Comparison of ENCODE assay signal across 8 cellular contexts in the genomic region with DNA sequence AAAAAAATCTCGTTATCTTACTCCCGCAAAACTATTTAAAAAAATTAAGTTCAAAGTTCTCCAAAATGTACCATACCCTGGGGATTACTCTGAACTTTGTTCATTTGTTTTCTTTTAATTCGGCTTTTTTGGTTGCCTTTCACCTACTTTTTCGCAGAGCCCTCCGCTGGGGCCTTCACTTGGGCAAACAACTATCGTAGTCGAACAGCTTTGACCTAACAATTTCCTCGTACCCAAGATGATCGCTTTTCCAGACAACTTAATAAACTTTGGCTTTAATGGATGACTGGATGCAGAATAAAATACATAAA. TPM values are rescaled to one million over a fixed set of nuclear protein-coding genes. Genes with fewer than 3 reads are reported as not detected.
DNase-seq lines count a peak whose midpoint lies in the region; ATAC-seq and TF ChIP-seq lines count a peak whose summit lies in the region.

No MANE protein-coding gene starts in this region.

- no peak for TF ChIP-seq CTCF in suprapubic skin (IDR thresholded peaks at IDR 0.05)

- intact Hi-C loops in activated CD4-positive, alpha-beta T cell treated with anti-CD3 and anti-CD28 coated beads for 36 hours (cut with DNase I, micrococcal nuclease), result loop anchor here (1.0 to 10.0 kb wide), 14 partner anchors 26 to 1973 kb away; partner anchors contain the start of genes NGRN (in 2 of the 2), AP3S2 (in 1 of the 2), BLM (in 1 of the 2) and CHD2 (in 1 of the 2)

- peak overlapping the region; percentile 82 for H3K27ac ChIP-seq in suprapubic skin

- H3K27ac Mint-ChIP-seq in activated CD4-positive, alpha-beta T cell treated with anti-CD3 and anti-CD28 coated beads for 36 hours, result peak overlapping the region; percentile 99
- H3K27ac Mint-ChIP-seq in activated CD8-positive, alpha-beta T cell treated with anti-CD3 and anti-CD28 coated beads, Interleukin-2, amount 10 ng/mL, durations not matched to agents 7 days and 5 days, result peak overlapping the region; percentile 99

- peak overlapping the region; percentile 64 for H3K4me3 ChIP-seq in suprapubic skin

- H3K9me3 ChIP-seq in suprapubic skin, result no peaks in the 10 kb centered on the region

- H3K4me1 Mint-ChIP-seq in activated CD4-positive, alpha-beta T cell treated with anti-CD3 and anti-CD28 coated beads for 36 hours, result peaks cover 38% of the 10 kb centered on the region
- H3K4me1 Mint-ChIP-seq in activated CD8-positive, alpha-beta T cell treated with anti-CD3 and anti-CD28 coated beads, Interleukin-2, amount 10 ng/mL, durations not matched to agents 7 days and 5 days (ENCODE audit: low read depth), result peaks cover 50% of the 10 kb centered on the region

- 11% methylated on average over 9 of the region's 9 CpGs for WGBS in suprapubic skin

- POLR2A ChIA-PET in activated CD4-positive, alpha-beta T cell treated with anti-CD3 and anti-CD28 coated beads for 36 hours (lab: Charles Lee), result interaction anchor here (1.4 to 1.8 kb wide), 3 partner anchors 27 to 100 kb away, joined by 3 to 11 read pairs (median 4); partner anchors contain the start of gene MAN2A2
- POLR2A ChIA-PET in activated CD8-positive, alpha-beta T cell treated with anti-CD3 and anti-CD28 coated beads, Interleukin-2, amount 10 ng/mL, durations not matched to agents 7 days and 5 days (lab: Charles Lee), result interaction anchor here (0.6 to 9.9 kb wide), 8 partner anchors 25 to 929 kb away, joined by 3 to 110 read pairs (median 4); partner anchors contain the start of genes MAN2A2, RCCD1 and ZNF710

- H3K27me3 Mint-ChIP-seq in activated CD4-positive, alpha-beta T cell treated with anti-CD3 and anti-CD28 coated beads for 36 hours, result no peaks in the 10 kb centered on the region
- no peaks in the 10 kb centered on the region for H3K27me3 Mint-ChIP-seq in activated CD8-positive, alpha-beta T cell treated with anti-CD3 and anti-CD28 coated beads, Interleukin-2, amount 10 ng/mL, durations not matched to agents 7 days and 5 days (ENCODE audit: low read depth)

- CTCF ChIA-PET in activated CD4-positive, alpha-beta T cell treated with anti-CD3 and anti-CD28 coated beads for 36 hours (lab: Charles Lee), result interaction anchor here (0.7 to 11.3 kb wide), 7 partner anchors 9 to 282 kb away, joined by 3 to 164 read pairs (median 6); partner anchors contain the start of genes BLM, MAN2A2 and RCCD1
- CTCF ChIA-PET in activated CD8-positive, alpha-beta T cell treated with anti-CD3 and anti-CD28 coated beads, Interleukin-2, amount 10 ng/mL, durations not matched to agents 7 days and 5 days (lab: Charles Lee), result interaction anchor here (0.7 to 11.4 kb wide), 10 partner anchors 29 to 637 kb away, joined by 3 to 328 read pairs (median 4); partner anchors contain the start of genes FES and MAN2A2

- no peaks in the 10 kb centered on the region for H3K27me3 ChIP-seq in suprapubic skin

- no peak for TF ChIP-seq POLR2A in suprapubic skin (IDR thresholded peaks at IDR 0.05)

- peaks cover 20% of the 10 kb centered on the region for H3K36me3 Mint-ChIP-seq in activated CD4-positive, alpha-beta T cell treated with anti-CD3 and anti-CD28 coated beads for 36 hours (ENCODE audit: low read depth)
- peaks cover 21% of the 10 kb centered on the region for H3K36me3 Mint-ChIP-seq in activated CD8-positive, alpha-beta T cell treated with anti-CD3 and anti-CD28 coated beads, Interleukin-2, amount 10 ng/mL, durations not matched to agents 7 days and 5 days (ENCODE audit: low read depth)

- H3K4me1 ChIP-seq in suprapubic skin, result peaks cover 48% of the 10 kb centered on the region

- no peak for TF ChIP-seq EP300 in suprapubic skin (IDR thresholded peaks at IDR 0.05)

- H3K4me3 Mint-ChIP-seq in activated CD4-positive, alpha-beta T cell treated with anti-CD3 and anti-CD28 coated beads for 36 hours, result peak overlapping the region; percentile 99
- H3K4me3 Mint-ChIP-seq in activated CD8-positive, alpha-beta T cell treated with anti-CD3 and anti-CD28 coated beads, Interleukin-2, amount 10 ng/mL, durations not matched to agents 7 days and 5 days, result peak overlapping the region; percentile 97

- no peaks in the 10 kb centered on the region for H3K9me3 Mint-ChIP-seq in activated CD4-positive, alpha-beta T cell treated with anti-CD3 and anti-CD28 coated beads for 36 hours (ENCODE audit: low read depth)
- no peaks in the 10 kb centered on the region for H3K9me3 Mint-ChIP-seq in activated CD8-positive, alpha-beta T cell treated with anti-CD3 and anti-CD28 coated beads, Interleukin-2, amount 10 ng/mL, durations not matched to agents 7 days and 5 days (ENCODE audit: insufficient read depth)

- no peak for ATAC-seq in activated CD4-positive, alpha-beta T cell treated with anti-CD3 and anti-CD28 coated beads for 36 hours
- ATAC-seq in activated CD8-positive, alpha-beta T cell treated with anti-CD3 and anti-CD28 coated beads, Interleukin-2, amount 10 ng/mL, durations not matched to agents 7 days and 5 days, result no peak
- ATAC-seq in HG03378 (IDR thresholded peaks at IDR 0.05; ENCODE audit: unreplicated experiment), result no peak

- DNase-seq in activated CD4-positive, alpha-beta T cell treated with anti-CD3 and anti-CD28 coated beads for 36 hours, result no peak
- DNase-seq in activated CD4-positive, alpha-beta T cell treated with anti-CD3 and anti-CD28 coated beads for 1 hour, result no peak
- DNase-seq in activated CD8-positive, alpha-beta T cell treated with anti-CD3 and anti-CD28 coated beads, Interleukin-2, amount 10 ng/mL, durations not matched to agents 7 days and 5 days, result no peak
- DNase-seq in inferior parietal cortex (ENCODE audit: extremely low spot score) (peak; percentile 45), suprapubic skin (ENCODE audit: low spot score in 2 of 2) (no peak), nucleus accumbens (lab: John Stamatoyannopoulos, UW) (no peak), 8988T (no peak)

- no peaks in the 10 kb centered on the region for H3K36me3 ChIP-seq in suprapubic skin

RNA-seq across cellular contexts. Expression of gene HDDC3, which starts 2.7 kb away (rescaled TPM):
- total RNA-seq in activated CD4-positive, alpha-beta T cell treated with anti-CD3 and anti-CD28 coated beads for 36 hours, result 10 to 100 TPM; 34.2 to 41.2 TPM
- total RNA-seq in activated CD8-positive, alpha-beta T cell treated with anti-CD3 and anti-CD28 coated beads, Interleukin-2, amount 10 ng/mL, durations not matched to agents 7 days and 5 days, result 10 to 100 TPM; 23.8 to 26.9 TPM
- 100 to 1,000 TPM in 1 of 4 donors, 10 to 100 TPM in 3; 13.5 to 119 (median 17.0) TPM for total RNA-seq in suprapubic skin

RNA-seq across cellular contexts. Expression of gene UNC45A, which starts 5.4 kb away (rescaled TPM):
- 10 to 100 TPM; 51.4 to 65.6 TPM for total RNA-seq in activated CD4-positive, alpha-beta T cell treated with anti-CD3 and anti-CD28 coated beads for 36 hours
- 10 to 100 TPM; 74.6 to 81.4 TPM for total RNA-seq in activated CD8-positive, alpha-beta T cell treated with anti-CD3 and anti-CD28 coated beads, Interleukin-2, amount 10 ng/mL, durations not matched to agents 7 days and 5 days
- total RNA-seq in suprapubic skin, result 10 to 100 TPM; 52.4 to 94.5 (median 67.8) TPM

RNA-seq across cellular contexts. Expression of gene RCCD1, which starts 25.0 kb away (rescaled TPM):
- 10 to 100 TPM; 28.9 to 37.4 TPM for total RNA-seq in activated CD4-positive, alpha-beta T cell treated with anti-CD3 and anti-CD28 coated beads for 36 hours
- total RNA-seq in activated CD8-positive, alpha-beta T cell treated with anti-CD3 and anti-CD28 coated beads, Interleukin-2, amount 10 ng/mL, durations not matched to agents 7 days and 5 days, result 10 to 100 TPM; 30.1 to 31.9 TPM
- 10 to 100 TPM; 12.9 to 25.4 (median 17.9) TPM for total RNA-seq in suprapubic skin

RNA-seq across cellular contexts. Expression of gene MAN2A2, which starts 26.6 kb away (rescaled TPM):
- total RNA-seq in activated CD4-positive, alpha-beta T cell treated with anti-CD3 and anti-CD28 coated beads for 36 hours, result 100 to 1,000 TPM in 1 of 2 experiments, 10 to 100 TPM in 1; 76.6 to 104 TPM
- 10 to 100 TPM; 82.7 to 97.7 TPM for total RNA-seq in activated CD8-positive, alpha-beta T cell treated with anti-CD3 and anti-CD28 coated beads, Interleukin-2, amount 10 ng/mL, durations not matched to agents 7 days and 5 days
- total RNA-seq in suprapubic skin, result 10 to 100 TPM; 51.3 to 91.9 (median 62.2) TPM

RNA-seq across cellular contexts. Expression of gene FES, which starts 45.4 kb away (rescaled TPM):
- total RNA-seq in activated CD4-positive, alpha-beta T cell treated with anti-CD3 and anti-CD28 coated beads for 36 hours, result 10 to 100 TPM; 12.2 to 15.6 TPM
- total RNA-seq in activated CD8-positive, alpha-beta T cell treated with anti-CD3 and anti-CD28 coated beads, Interleukin-2, amount 10 ng/mL, durations not matched to agents 7 days and 5 days, result 10 to 100 TPM; 10.5 to 11.1 TPM
- 10 to 100 TPM in 3 of 4 donors, 1 to 10 TPM in 1; 6.3 to 18.7 (median 11.8) TPM for total RNA-seq in suprapubic skin
